Comparison of ENCODE assay signal across 20 cellular contexts in the genomic region with DNA sequence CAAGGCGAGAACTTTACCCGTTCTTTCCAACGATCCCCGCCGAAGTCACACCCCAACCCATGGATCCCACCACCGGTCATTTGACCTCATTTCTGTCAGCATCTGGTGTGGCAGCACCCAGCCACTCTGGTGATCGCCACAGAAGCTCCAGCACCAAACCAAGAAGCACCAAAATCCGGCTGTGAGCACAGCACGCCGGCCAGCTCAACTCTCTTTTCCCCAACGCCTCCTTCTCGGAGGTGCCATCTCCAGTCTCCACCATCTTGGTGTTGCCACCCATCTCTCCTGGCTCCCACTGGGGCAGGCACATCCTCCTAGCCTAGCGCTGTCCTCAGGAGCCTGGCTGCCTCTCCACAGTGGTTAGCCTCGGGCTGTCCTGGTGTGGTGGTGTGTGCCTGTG. TPM values are rescaled to one million over a fixed set of nuclear protein-coding genes. Genes with fewer than 3 reads are reported as not detected.
A peak's percentile ranks its signal among the peaks of the same experiment; 100 is the strongest.
DNase-seq lines count a peak whose midpoint lies in the region; ATAC-seq and TF ChIP-seq lines count a peak whose summit lies in the region.
"Had no signal": no experiment of that assay in that cellular context is flagged by ENCODE, and none has a peak within 500 bp of the region (broad histone marks: within the 10 kb centered on the region; RNA-seq: fewer than 3 reads in every experiment).

No MANE protein-coding gene starts in this region.

- H3K9ac ChIP-seq in colonic mucosa (ENCODE audit: low read depth in 2 of 2, low read length in 2 of 2): peak overlapping the region; percentile 16 to 90

- no peaks in the 10 kb centered on the region for H3K9me2 ChIP-seq in PC-9 (ENCODE audit: insufficient read depth)

- H3K27me3 Mint-ChIP-seq in activated CD4-positive, alpha-beta T cell treated with anti-CD3 and anti-CD28 coated beads, Interleukin-2, amount 10 ng/mL, durations not matched to agents 7 days and 5 days: peaks cover 6% of the 10 kb centered on the region
- H3K27me3 Mint-ChIP-seq in stimulated activated naive B cell treated with anti-CD40 and anti-IgM and Interleukin-4, amounts not matched to agents 10 μg/mL and 1 μg/mL and 100 μg/mL, for 72 hours: peaks cover 31 to 47% of the 10 kb centered on the region in 2 donors

- no peak for ATAC-seq in stimulated activated effector memory CD8-positive, alpha-beta T cell treated with anti-CD3 and anti-CD28 coated beads, Interleukin-12 subunit alpha, Interleukin-12 subunit beta, amount 100 ng/mL, for 72 hours
- ATAC-seq in stimulated activated naive B cell treated with anti-CD40 and anti-IgM and Interleukin-4, amounts not matched to agents 10 μg/mL and 1 μg/mL and 100 μg/mL, for 72 hours (replicated peaks): no peak
- no peak for ATAC-seq in GM18873 (IDR thresholded peaks at IDR 0.05; ENCODE audit: low FRiP score, unreplicated experiment)

- TF ChIP-seq CTCF in PC-9 (conservative IDR thresholded peaks at IDR 0.05) (no peak), colonic mucosa (IDR thresholded peaks at IDR 0.05) (no peak)

- H3K9me3 Mint-ChIP-seq in activated CD4-positive, alpha-beta T cell treated with anti-CD3 and anti-CD28 coated beads, Interleukin-2, amount 10 ng/mL, durations not matched to agents 7 days and 5 days: peaks cover 10% of the 10 kb centered on the region
- no peaks in the 10 kb centered on the region for H3K9me3 Mint-ChIP-seq in stimulated activated effector memory CD8-positive, alpha-beta T cell treated with anti-CD3 and anti-CD28 coated beads, Interleukin-12 subunit alpha, Interleukin-12 subunit beta, amount 100 ng/mL, for 72 hours
- no peaks in the 10 kb centered on the region for H3K9me3 Mint-ChIP-seq in stimulated activated naive B cell treated with anti-CD40 and anti-IgM and Interleukin-4, amounts not matched to agents 10 μg/mL and 1 μg/mL and 100 μg/mL, for 72 hours

- H3K4me3 Mint-ChIP-seq in activated CD4-positive, alpha-beta T cell treated with anti-CD3 and anti-CD28 coated beads, Interleukin-2, amount 10 ng/mL, durations not matched to agents 7 days and 5 days: no peak overlapping the region
- H3K4me3 Mint-ChIP-seq in stimulated activated effector memory CD8-positive, alpha-beta T cell treated with anti-CD3 and anti-CD28 coated beads, Interleukin-12 subunit alpha, Interleukin-12 subunit beta, amount 100 ng/mL, for 72 hours: peak overlapping the region; percentile 50
- H3K4me3 Mint-ChIP-seq in stimulated activated naive B cell treated with anti-CD40 and anti-IgM and Interleukin-4, amounts not matched to agents 10 μg/mL and 1 μg/mL and 100 μg/mL, for 72 hours: peak overlapping the region in 1 of 2 donors; percentile 5

- H3K36me3 ChIP-seq in PC-9 (ENCODE audit: low read depth): no peaks in the 10 kb centered on the region
- no peaks in the 10 kb centered on the region for H3K36me3 ChIP-seq in colonic mucosa
- H3K36me3 ChIP-seq: left lung had no signal

- POLR2A ChIA-PET in activated CD4-positive, alpha-beta T cell treated with anti-CD3 and anti-CD28 coated beads, Interleukin-2, amount 10 ng/mL, durations not matched to agents 7 days and 5 days (lab: Charles Lee): no interaction called here
- POLR2A ChIA-PET in PC-9 (lab: Charles Lee; ENCODE audit: unreplicated experiment): interaction anchor here (0.7 kb wide), 1 partner anchor 44 kb away, joined by 4 read pairs; no protein-coding TSS in a partner anchor

- peaks cover 60% of the 10 kb centered on the region for H3F3A ChIP-seq in PC-9 (ENCODE audit: insufficient read depth, low read depth)

- H3K9me3 ChIP-seq in PC-9 (ENCODE audit: insufficient read depth, low read depth) (no peaks in the 10 kb centered on the region), colonic mucosa (no peaks in the 10 kb centered on the region)
- H3K9me3 ChIP-seq: left lung, psoas muscle had no signal

- H3K4me2 ChIP-seq in PC-9: peak overlapping the region; percentile 64; the same call in 1 of the 2 replicates

- H4K20me1 ChIP-seq in PC-9 (ENCODE audit: insufficient read depth): no peaks in the 10 kb centered on the region

- H3K27me3 ChIP-seq in PC-9 (ENCODE audit: insufficient read depth, low read depth) (no peaks in the 10 kb centered on the region), colonic mucosa (no peaks in the 10 kb centered on the region)

- CTCF ChIA-PET in activated CD4-positive, alpha-beta T cell treated with anti-CD3 and anti-CD28 coated beads, Interleukin-2, amount 10 ng/mL, durations not matched to agents 7 days and 5 days (lab: Charles Lee): interaction anchor here (0.6 to 2.0 kb wide), 4 partner anchors 13 to 192 kb away, joined by 3 to 7 read pairs (median 4); no protein-coding TSS in a partner anchor
- CTCF ChIA-PET in PC-9 (lab: Charles Lee): no interaction called here

- intact Hi-C loops in PC-9 (cut with micrococcal nuclease; ENCODE audit: unreplicated experiment) (no loop called here), colonic mucosa (cut with DNase I) (no loop called here)

- H3K27ac ChIP-seq in PC-9 (no peak overlapping the region), colonic mucosa (peak overlapping the region; percentile 76)
- H3K27ac ChIP-seq: C4-2B had no signal

- DNase-seq in activated CD4-positive, alpha-beta T cell treated with anti-CD3 and anti-CD28 coated beads, Interleukin-2, amount 10 ng/mL, durations not matched to agents 7 days and 5 days: no peak
- DNase-seq in activated CD4-positive, alpha-beta T cell treated with anti-CD3 and anti-CD28 coated beads, Interleukin-2, amount 50 U/mL, for 1 hour: no peak
- DNase-seq in PC-9 (no peak), colonic mucosa (peak; percentile 22), MV-4-11 (lab: John Stamatoyannopoulos, UW) (no peak)
- DNase-seq in stimulated activated effector memory CD8-positive, alpha-beta T cell treated with anti-CD3 and anti-CD28 coated beads, Interleukin-12 subunit alpha, Interleukin-12 subunit beta, amount 100 ng/mL, for 72 hours (ENCODE audit: low spot score in 2 of 2): no peak
- no peak for DNase-seq in stimulated activated naive B cell treated with anti-CD40 and anti-IgM and Interleukin-4, amounts not matched to agents 10 μg/mL and 1 μg/mL and 100 μg/mL, for 72 hours
- DNase-seq: effector memory CD4-positive, alpha-beta T cell; NCI-H1105; NCI-H2081 treated with DMSO at 0.1 percent for 48 hours; NCI-H524; psoas muscle; stimulated activated CD4-positive, alpha-beta T cell treated with anti-CD3 and anti-CD28 coated beads, Interleukin-2, amount 100 ng/mL, for 48 hours had no signal

- H3K36me3 Mint-ChIP-seq in activated CD4-positive, alpha-beta T cell treated with anti-CD3 and anti-CD28 coated beads, Interleukin-2, amount 10 ng/mL, durations not matched to agents 7 days and 5 days (ENCODE audit: low read depth): peaks cover 31% of the 10 kb centered on the region
- H3K36me3 Mint-ChIP-seq in stimulated activated effector memory CD8-positive, alpha-beta T cell treated with anti-CD3 and anti-CD28 coated beads, Interleukin-12 subunit alpha, Interleukin-12 subunit beta, amount 100 ng/mL, for 72 hours: peaks cover 24% of the 10 kb centered on the region
- H3K36me3 Mint-ChIP-seq in stimulated activated naive B cell treated with anti-CD40 and anti-IgM and Interleukin-4, amounts not matched to agents 10 μg/mL and 1 μg/mL and 100 μg/mL, for 72 hours: no peaks in the 10 kb centered on the region

- H3K27ac Mint-ChIP-seq in activated CD4-positive, alpha-beta T cell treated with anti-CD3 and anti-CD28 coated beads, Interleukin-2, amount 10 ng/mL, durations not matched to agents 7 days and 5 days: peak overlapping the region; percentile 84
- peak overlapping the region; percentile 81 for H3K27ac Mint-ChIP-seq in stimulated activated effector memory CD8-positive, alpha-beta T cell treated with anti-CD3 and anti-CD28 coated beads, Interleukin-12 subunit alpha, Interleukin-12 subunit beta, amount 100 ng/mL, for 72 hours
- H3K27ac Mint-ChIP-seq in stimulated activated naive B cell treated with anti-CD40 and anti-IgM and Interleukin-4, amounts not matched to agents 10 μg/mL and 1 μg/mL and 100 μg/mL, for 72 hours: no peak overlapping the region

- BruUV-seq in PC-9 (replicated peaks; lab: Mats Ljungman, UMichigan): no TSS peak

- H2AFZ ChIP-seq in PC-9: no peak overlapping the region

- H3K4me3 ChIP-seq in PC-9 (no peak overlapping the region), colonic mucosa (no peak overlapping the region)
- H3K4me3 ChIP-seq: left lung, psoas muscle, skin epidermis had no signal

- H3K79me2 ChIP-seq in PC-9 (ENCODE audit: low read depth): peaks cover 23% of the 10 kb centered on the region

- H3K4me1 Mint-ChIP-seq in activated CD4-positive, alpha-beta T cell treated with anti-CD3 and anti-CD28 coated beads, Interleukin-2, amount 10 ng/mL, durations not matched to agents 7 days and 5 days: peaks cover 66% of the 10 kb centered on the region
- peaks cover 56% of the 10 kb centered on the region for H3K4me1 Mint-ChIP-seq in stimulated activated effector memory CD8-positive, alpha-beta T cell treated with anti-CD3 and anti-CD28 coated beads, Interleukin-12 subunit alpha, Interleukin-12 subunit beta, amount 100 ng/mL, for 72 hours
- peaks cover 12 to 54% of the 10 kb centered on the region in 2 donors for H3K4me1 Mint-ChIP-seq in stimulated activated naive B cell treated with anti-CD40 and anti-IgM and Interleukin-4, amounts not matched to agents 10 μg/mL and 1 μg/mL and 100 μg/mL, for 72 hours

- H3K4me1 ChIP-seq in PC-9 (replicated peaks; ENCODE audit: insufficient read depth): peaks cover 36% of the 10 kb centered on the region
- peaks cover 24% of the 10 kb centered on the region for H3K4me1 ChIP-seq in colonic mucosa
- H3K4me1 ChIP-seq: psoas muscle had no signal

RNA-seq across cellular contexts. Expression of gene MUC4, which starts 6.5 kb away (rescaled TPM):
- under 1 TPM; under 0.01 to 0.15 TPM for total RNA-seq in activated CD4-positive, alpha-beta T cell treated with anti-CD3 and anti-CD28 coated beads, Interleukin-2, amount 10 ng/mL, durations not matched to agents 7 days and 5 days
- total RNA-seq in PC-9 (2021): 63.7 and 84.4 TPM in 2 replicates
- 100 to 1,000 TPM; 150 to 203 TPM for total RNA-seq in colonic mucosa
- total RNA-seq: A673, chondrocyte, RPMI7951 had no signal

Comparison
In these comparisons a context has a peak if more than half of its experiments do, and no peak if none do; other contexts are left out.
1. RNA of gene MUC4, which starts 6.5 kb away (total RNA-seq): 150 to 203 TPM in colonic mucosa and 63.7 to 84.4 TPM in PC-9; under 0.01 to 0.15 TPM in activated CD4-positive, alpha-beta T cell treated with anti-CD3 and anti-CD28 coated beads, Interleukin-2, amount 10 ng/mL, durations not matched to agents 7 days and 5 days; every median in the first group is over 10 times any median in the second.